1 cellular context compared by ENCODE assay signal in genomic region chr4:185211641-185212040, GRCh38.
TF ChIP-seq lines count a peak whose summit lies in the region.

No MANE protein-coding gene starts in this region.

TF ChIP-seq in SK-N-SH, 30 proteins besides CTCF, POLR2A, EP300 and RAD21 (continued from another document):
- TF ChIP-seq ZBTB33 (IDR thresholded peaks at IDR 0.05; ENCODE audit: borderline replicate concordance, low read depth) (no peak), MXI1 (IDR thresholded peaks at IDR 0.05; ENCODE audit: low read depth, low read length) (no peak), NFIC (IDR thresholded peaks at IDR 0.05; ENCODE audit: borderline replicate concordance) (no peak), RFX5 (IDR thresholded peaks at IDR 0.05; ENCODE audit: low read length) (no peak), SIN3A (IDR thresholded peaks at IDR 0.05; ENCODE audit: borderline replicate concordance, low read depth, low read length) (no peak), REST (IDR thresholded peaks at IDR 0.05; ENCODE audit: low read depth, low read length) (no peak), FOSL2 (IDR thresholded peaks at IDR 0.05; ENCODE audit: borderline replicate concordance, low read depth) (no peak)
